8 cellular contexts compared by ENCODE assay signal in genomic region chr10:95906675-95907453, GRCh38. TPM values are rescaled to one million over a fixed set of nuclear protein-coding genes. Genes with fewer than 3 reads are reported as not detected.
DNase-seq lines count a peak whose midpoint lies in the region; ATAC-seq and TF ChIP-seq lines count a peak whose summit lies in the region.

No MANE protein-coding gene starts in this region.

- intact Hi-C loops in mucosa of descending colon (cut with DNase I, micrococcal nuclease) = no loop called here

- H3K4me3 ChIP-seq in mucosa of descending colon = peak overlapping the region; percentile 39

- H3K27ac ChIP-seq in epithelial cell of prostate = peak overlapping the region; percentile 47

- no peak for TF ChIP-seq CTCF in mucosa of descending colon (IDR thresholded peaks at IDR 0.05)

- H3K36me3 ChIP-seq in mucosa of descending colon (ENCODE audit: low read depth) = no peaks in the 10 kb centered on the region

- ATAC-seq in HG02798 (IDR thresholded peaks at IDR 0.05; ENCODE audit: poor library complexity, unreplicated experiment) (peak; percentile 29), mucosa of descending colon (peak; percentile 64)

- DNase-seq in SIG-M5 treated with dmso at 0.1 percent for 504 hours (lab: John Stamatoyannopoulos, UW; ENCODE audit: unreplicated experiment) (peak; percentile 62), SIG-M5 (lab: John Stamatoyannopoulos, UW) (no peak), NCI-H2171 treated with DMSO at 0.1 percent for 48 hours (lab: John Stamatoyannopoulos, UW) (peak; percentile 47), epithelial cell of prostate (ENCODE audit: low read depth, low spot score) (no peak), mucosa of descending colon (peak in 2 of 3 donors; percentile 39 to 63)
- peak; percentile 73 for DNase-seq in activated CD8-positive, alpha-beta memory T cell treated with anti-CD3 and anti-CD28 coated beads for 24 hours
- DNase-seq in stimulated activated CD8-positive, alpha-beta memory T cell treated with anti-CD3 and anti-CD28 coated beads, Interleukin-7, amount 100 ng/mL, for 4 hours (ENCODE audit: low read depth in 2 of 2) = peak; percentile 7 to 9

- H3K9me3 ChIP-seq in mucosa of descending colon = no peaks in the 10 kb centered on the region

- no peaks in the 10 kb centered on the region for H3K4me1 ChIP-seq in mucosa of descending colon (ENCODE audit: low read depth)

RNA-seq across cellular contexts. Expression of gene CC2D2B, which starts 0.9 kb away (rescaled TPM):
- 1 to 10 TPM in 1 of 3 donors, under 1 TPM in 2; 0.41 to 1.7 (median 0.75) TPM for total RNA-seq in mucosa of descending colon

Comparison
In these comparisons a context has a peak if more than half of its experiments do, and no peak if none do; other contexts are left out.
1. DNase-seq: peak in SIG-M5 treated with dmso at 0.1 percent for 504 hours (single experiment), NCI-H2171 treated with DMSO at 0.1 percent for 48 hours (single experiment), activated CD8-positive, alpha-beta memory T cell treated with anti-CD3 and anti-CD28 coated beads for 24 hours (single experiment), mucosa of descending colon (2 of 3) and stimulated activated CD8-positive, alpha-beta memory T cell treated with anti-CD3 and anti-CD28 coated beads, Interleukin-7, amount 100 ng/mL, for 4 hours (2 of 2); none in SIG-M5 (single experiment) and epithelial cell of prostate (single experiment).